1 cellular context compared by ENCODE assay signal in genomic region chr22:46007003-46007847, GRCh38.
TF ChIP-seq lines count a peak whose summit lies in the region.

No MANE protein-coding gene starts in this region.

TF ChIP-seq in SK-N-SH, 30 proteins besides CTCF, POLR2A, EP300 and RAD21 (continued from another document):
- TF ChIP-seq EZH2phosphoT487 (IDR thresholded peaks at IDR 0.05; ENCODE audit: borderline replicate concordance, low read depth) (no peak), TAF1 (IDR thresholded peaks at IDR 0.05; ENCODE audit: borderline replicate concordance, low read depth, low read length) (no peak), MXI1 (IDR thresholded peaks at IDR 0.05; ENCODE audit: low read depth, low read length) (no peak), NFIC (IDR thresholded peaks at IDR 0.05; ENCODE audit: borderline replicate concordance) (peak; percentile 56), TEAD4 (IDR thresholded peaks at IDR 0.05; ENCODE audit: borderline replicate concordance, insufficient read depth) (no peak), RCOR1 (IDR thresholded peaks at IDR 0.05; ENCODE audit: low read length) (no peak), FOXM1 (IDR thresholded peaks at IDR 0.05; ENCODE audit: low read depth) (no peak), RFX5 (IDR thresholded peaks at IDR 0.05; ENCODE audit: low read length) (no peak), TCF12 (IDR thresholded peaks at IDR 0.05) (peak; percentile 63), FOSL2 (IDR thresholded peaks at IDR 0.05; ENCODE audit: borderline replicate concordance, low read depth) (peak; percentile 69; the same call in 1 of the 2 replicates), FOXJ3 (CRISPR knock-in tag; IDR thresholded peaks at IDR 0.05) (no peak)
- TF ChIP-seq, protein P1, sequence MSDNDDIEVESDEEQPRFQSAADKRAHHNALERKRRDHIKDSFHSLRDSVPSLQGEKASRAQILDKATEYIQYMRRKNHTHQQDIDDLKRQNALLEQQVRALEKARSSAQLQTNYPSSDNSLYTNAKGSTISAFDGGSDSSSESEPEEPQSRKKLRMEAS (IDR thresholded peaks at IDR 0.05; ENCODE audit: low read depth) = peak; percentile 85
